1 cellular context compared by ENCODE assay signal in genomic region chr3:10596746-10597448, GRCh38.
TF ChIP-seq lines count a peak whose summit lies in the region.

No MANE protein-coding gene starts in this region.

TF ChIP-seq in H1, 55 proteins besides CTCF, POLR2A, EP300 and RAD21 (continued from another document):
- TF ChIP-seq CHD1 (IDR thresholded peaks at IDR 0.05; ENCODE audit: low read depth, low read length) (no peak), KDM1A (IDR thresholded peaks at IDR 0.05; ENCODE audit: borderline replicate concordance, low read length) (no peak), MAFK (IDR thresholded peaks at IDR 0.05; ENCODE audit: low read depth, low read length) (no peak), KDM5A (IDR thresholded peaks at IDR 0.05; ENCODE audit: low read length) (no peak), EGR1 (IDR thresholded peaks at IDR 0.05; ENCODE audit: borderline replicate concordance, low read depth, low read length) (no peak), JUND (IDR thresholded peaks at IDR 0.05; ENCODE audit: low read length) (no peak), SIN3A (conservative IDR thresholded peaks at IDR 0.05 in 1 of 2, IDR thresholded peaks at IDR 0.05 in 1 of 2; ENCODE audit: low read depth in 1 of 2, low read length in 2 of 2) (no peak), KDM4A (IDR thresholded peaks at IDR 0.05; ENCODE audit: low read depth, low read length, severe bottlenecking) (no peak), BRCA1 (IDR thresholded peaks at IDR 0.05; ENCODE audit: low read depth, low read length) (no peak), NANOG (IDR thresholded peaks at IDR 0.05; ENCODE audit: insufficient read depth, low read depth, low read length, poor library complexity, severe bottlenecking) (no peak), TCF12 (IDR thresholded peaks at IDR 0.05; ENCODE audit: low read depth, low read length) (no peak), E2F6 (IDR thresholded peaks at IDR 0.05) (no peak), SIX5 (IDR thresholded peaks at IDR 0.05; ENCODE audit: low read depth, low read length) (no peak), HDAC6 (IDR thresholded peaks at IDR 0.05; ENCODE audit: low read depth, low read length) (no peak), ATF2 (IDR thresholded peaks at IDR 0.05; ENCODE audit: low read length) (no peak)
